ENCODE assay signal across 10 cellular contexts in the genomic region with DNA sequence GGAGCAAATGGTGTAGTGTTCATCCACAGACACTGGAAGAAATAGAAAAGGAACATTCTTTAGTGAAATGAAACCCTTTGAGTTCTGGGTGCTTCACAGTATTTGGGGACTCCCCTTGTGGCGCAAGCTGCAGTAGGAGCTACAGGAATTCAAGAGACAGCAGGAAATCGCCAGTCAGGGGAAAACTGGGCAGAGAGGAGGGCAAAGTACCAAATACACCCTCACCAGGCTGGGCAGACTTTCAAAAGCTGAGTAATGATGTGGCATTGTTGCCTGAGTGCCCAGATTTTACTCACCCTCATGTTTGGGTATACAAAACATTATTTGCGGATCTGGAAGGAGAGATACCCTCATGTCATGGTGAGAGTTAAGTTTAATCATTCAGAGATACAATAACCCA.
DNase-seq lines count a peak whose midpoint lies in the region; ATAC-seq and TF ChIP-seq lines count a peak whose summit lies in the region.
"Had no signal": no experiment of that assay in that cellular context is flagged by ENCODE, and none has a peak within 500 bp of the region (broad histone marks: within the 10 kb centered on the region; RNA-seq: fewer than 3 reads in every experiment).

No MANE protein-coding gene starts in this region.

- H3K9me3 Mint-ChIP-seq in Calu3 (ENCODE audit: low read depth, unreplicated experiment) (no peaks in the 10 kb centered on the region), immature natural killer cell (peaks cover 0 to 3% (median 0%) of the 10 kb centered on the region in 6 donors)
- H3K9me3 Mint-ChIP-seq in naive thymus-derived CD4-positive, alpha-beta T cell: no peaks in the 10 kb centered on the region
- H3K9me3 Mint-ChIP-seq: activated naive CD4-positive, alpha-beta T cell treated with anti-CD3 and anti-CD28 coated beads, Interleukin-2, amount 10 ng/mL, durations not matched to agents 7 days and 5 days had no signal

- POLR2A ChIA-PET in naive thymus-derived CD4-positive, alpha-beta T cell (lab: Charles Lee): no interaction called here

- H3K4me3 Mint-ChIP-seq in Calu3 (ENCODE audit: low read depth, unreplicated experiment): peak overlapping the region; percentile 59
- no peak overlapping the region for H3K4me3 Mint-ChIP-seq in naive thymus-derived CD4-positive, alpha-beta T cell
- no peak overlapping the region for H3K4me3 Mint-ChIP-seq in immature natural killer cell
- H3K4me3 Mint-ChIP-seq: activated naive CD4-positive, alpha-beta T cell treated with anti-CD3 and anti-CD28 coated beads, Interleukin-2, amount 10 ng/mL, durations not matched to agents 7 days and 5 days had no signal

- H3K4me3 ChIP-seq in MG63: peak overlapping the region; percentile 18; the same call in 1 of the 2 replicates
- no peak overlapping the region for H3K4me3 ChIP-seq in naive thymus-derived CD4-positive, alpha-beta T cell (ENCODE audit: low read length)

- no peaks in the 10 kb centered on the region for H3K36me3 ChIP-seq in MG63
- H3K36me3 ChIP-seq in naive thymus-derived CD4-positive, alpha-beta T cell (ENCODE audit: control insufficient read depth in 2 of 3, insufficient read depth in 3 of 3, low read length in 3 of 3): no peaks in the 10 kb centered on the region

- H3K27ac ChIP-seq in naive thymus-derived CD4-positive, alpha-beta T cell (ENCODE audit: low read depth, low read length): no peak overlapping the region

- DNase-seq in Calu3: peak; percentile 62
- DNase-seq in MG63: peak; percentile 87
- DNase-seq in cerebellar cortex (ENCODE audit: low spot score): peak; percentile 39
- peak; percentile 80 for DNase-seq in myocyte (ENCODE audit: low read depth)
- no peak for DNase-seq in naive thymus-derived CD4-positive, alpha-beta T cell
- no peak for DNase-seq in NCI-H187 (lab: John Stamatoyannopoulos, UW)
- no peak for DNase-seq in immature natural killer cell
- DNase-seq: activated naive CD4-positive, alpha-beta T cell treated with anti-CD3 and anti-CD28 coated beads, Interleukin-2, amount 10 ng/mL, durations not matched to agents 7 days and 5 days; NCI-H2029 had no signal

- H3K27me3 Mint-ChIP-seq in Calu3 (ENCODE audit: unreplicated experiment): no peaks in the 10 kb centered on the region
- H3K27me3 Mint-ChIP-seq in naive thymus-derived CD4-positive, alpha-beta T cell: peaks cover 0 to 2% (median 0%) of the 10 kb centered on the region in 5 donors
- H3K27me3 Mint-ChIP-seq in immature natural killer cell (ENCODE audit: low read depth in 3 of 3): peaks cover 0 to 13% (median 7%) of the 10 kb centered on the region in 3 donors
- H3K27me3 Mint-ChIP-seq: activated naive CD4-positive, alpha-beta T cell treated with anti-CD3 and anti-CD28 coated beads, Interleukin-2, amount 10 ng/mL, durations not matched to agents 7 days and 5 days had no signal

- CTCF ChIA-PET in Calu3 (lab: Charles Lee): interaction anchor here (0.6 to 1.4 kb wide), 6 partner anchors 14 to 539 kb away, joined by 3 to 7 read pairs (median 4); no protein-coding TSS in a partner anchor
- CTCF ChIA-PET in naive thymus-derived CD4-positive, alpha-beta T cell (lab: Charles Lee): interaction anchor here (0.7 kb wide), 1 partner anchor 420 kb away, joined by 3 read pairs; no protein-coding TSS in a partner anchor

- no TSS peak for BruUV-seq in Calu3 (replicated peaks; lab: Mats Ljungman, UMichigan)

- H3K27ac Mint-ChIP-seq in Calu3 (ENCODE audit: unreplicated experiment): peak overlapping the region; percentile 88
- no peak overlapping the region for H3K27ac Mint-ChIP-seq in naive thymus-derived CD4-positive, alpha-beta T cell
- no peak overlapping the region for H3K27ac Mint-ChIP-seq in immature natural killer cell
- H3K27ac Mint-ChIP-seq: activated naive CD4-positive, alpha-beta T cell treated with anti-CD3 and anti-CD28 coated beads, Interleukin-2, amount 10 ng/mL, durations not matched to agents 7 days and 5 days had no signal

- no peak for ATAC-seq in HG02840 (IDR thresholded peaks at IDR 0.05; ENCODE audit: low FRiP score, unreplicated experiment)
- no peak for ATAC-seq in naive thymus-derived CD4-positive, alpha-beta T cell

- H3K4me1 Mint-ChIP-seq in Calu3 (ENCODE audit: low read depth, unreplicated experiment) (peaks cover 26% of the 10 kb centered on the region), immature natural killer cell (no peaks in the 10 kb centered on the region)
- H3K4me1 Mint-ChIP-seq in naive thymus-derived CD4-positive, alpha-beta T cell: no peaks in the 10 kb centered on the region
- H3K4me1 Mint-ChIP-seq: activated naive CD4-positive, alpha-beta T cell treated with anti-CD3 and anti-CD28 coated beads, Interleukin-2, amount 10 ng/mL, durations not matched to agents 7 days and 5 days had no signal

- no peaks in the 10 kb centered on the region for H3K4me1 ChIP-seq in naive thymus-derived CD4-positive, alpha-beta T cell (ENCODE audit: control insufficient read depth in 2 of 2, insufficient read depth in 2 of 2, low read length in 2 of 2)

- H3K9me3 ChIP-seq in MG63: no peaks in the 10 kb centered on the region
- H3K9me3 ChIP-seq in naive thymus-derived CD4-positive, alpha-beta T cell (ENCODE audit: control insufficient read depth in 2 of 3, low read length in 3 of 3): no peaks in the 10 kb centered on the region

- H3K36me3 Mint-ChIP-seq in Calu3 (ENCODE audit: insufficient read depth, unreplicated experiment): no peaks in the 10 kb centered on the region
- peaks cover 0 to 3% (median 0%) of the 10 kb centered on the region in 5 donors for H3K36me3 Mint-ChIP-seq in naive thymus-derived CD4-positive, alpha-beta T cell
- H3K36me3 Mint-ChIP-seq in immature natural killer cell: no peaks in the 10 kb centered on the region
- H3K36me3 Mint-ChIP-seq: activated naive CD4-positive, alpha-beta T cell treated with anti-CD3 and anti-CD28 coated beads, Interleukin-2, amount 10 ng/mL, durations not matched to agents 7 days and 5 days had no signal

- intact Hi-C loops in Calu3 (cut with micrococcal nuclease; ENCODE audit: unreplicated experiment): no loop called here
- intact Hi-C loops in naive thymus-derived CD4-positive, alpha-beta T cell (cut with micrococcal nuclease): no loop called here

- TF ChIP-seq CTCF in Calu3 (IDR thresholded peaks at IDR 0.05; ENCODE audit: unreplicated experiment): no peak

- H3K27me3 ChIP-seq in MG63: no peaks in the 10 kb centered on the region
- no peaks in the 10 kb centered on the region for H3K27me3 ChIP-seq in naive thymus-derived CD4-positive, alpha-beta T cell (ENCODE audit: control insufficient read depth in 2 of 2, insufficient read depth in 2 of 2, low read length in 2 of 2)

Comparison
In these comparisons a context has a peak if more than half of its experiments do, and no peak if none do; other contexts are left out.
1. DNase-seq: peak in Calu3 (single experiment), MG63 (single experiment), cerebellar cortex (single experiment) and myocyte (single experiment); none in naive thymus-derived CD4-positive, alpha-beta T cell (0 of 9), NCI-H187 (0 of 2) and immature natural killer cell (0 of 3).